8 cellular contexts compared by ENCODE assay signal in the genomic region with DNA sequence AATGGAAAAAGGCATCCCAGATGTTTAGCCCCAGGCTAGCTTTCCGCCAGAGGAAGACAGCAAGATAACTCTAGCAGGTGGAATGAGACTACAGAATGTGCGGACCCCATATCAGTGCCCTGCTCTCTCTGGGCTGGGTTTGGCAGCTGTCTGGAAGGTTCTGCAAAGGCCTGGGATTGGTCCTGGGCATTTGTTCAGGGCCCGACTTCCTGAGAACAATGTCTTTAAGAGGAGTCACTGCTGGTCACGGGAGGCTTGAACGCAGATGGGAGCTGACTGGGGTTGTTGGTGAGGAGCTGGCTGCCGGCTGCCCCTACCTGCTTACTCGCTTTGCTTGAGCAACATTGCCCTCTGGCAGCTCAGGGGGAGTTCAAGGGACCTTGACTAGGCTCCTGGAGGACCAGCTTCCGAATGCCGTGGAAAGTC.
DNase-seq lines count a peak whose midpoint lies in the region; ATAC-seq and TF ChIP-seq lines count a peak whose summit lies in the region.

No MANE protein-coding gene starts in this region.

- DNase-seq in H4 (ENCODE audit: low spot score) (peak; percentile 37), glomerular visceral epithelial cell (ENCODE audit: extremely low spot score) (peak; percentile 66), retina (peak; percentile 13), posterior vena cava (ENCODE audit: low spot score) (no peak), NCI-H2107 (lab: John Stamatoyannopoulos, UW) (no peak), GM13977 (ENCODE audit: low spot score) (no peak)

- no peak for TF ChIP-seq CTCF in GM13977 (IDR thresholded peaks at IDR 0.05; ENCODE audit: extremely low read depth, insufficient read depth, missing control alignments)

- in situ Hi-C loops in GM13977 (cut with MboI; ENCODE audit: low pct_unique_long_range_greater_than_20kb, low sequenced_read_pairs, unreplicated experiment) = no loop called here

- ATAC-seq in SK-N-SH treated with all-trans-retinoic acid at 6 μM for 48 hours (peak; percentile 43), GM21515 (IDR thresholded peaks at IDR 0.05; ENCODE audit: unreplicated experiment) (no peak)

- intact Hi-C loops in posterior vena cava (cut with DNase I) = loop anchor here in 1 of 2 donors (10.0 kb wide), 1 partner anchor 124 kb away; no protein-coding TSS in a partner anchor

TF ChIP-seq in SK-N-SH treated with all-trans-retinoic acid at 6 μM for 48 hours, 23 proteins besides CTCF, POLR2A, EP300 and RAD21:
- TF ChIP-seq OSR1 (CRISPR knock-in tag; IDR thresholded peaks at IDR 0.05) (no peak), ZC3H10 (CRISPR knock-in tag; IDR thresholded peaks at IDR 0.05) (no peak), ZNF8 (CRISPR knock-in tag; IDR thresholded peaks at IDR 0.05) (no peak), CSDC2 (CRISPR knock-in tag; IDR thresholded peaks at IDR 0.05) (no peak), ESRRG (CRISPR knock-in tag; IDR thresholded peaks at IDR 0.05) (no peak), ARNTL (CRISPR knock-in tag; IDR thresholded peaks at IDR 0.05; ENCODE audit: borderline replicate concordance, low read depth) (no peak), PPARA (CRISPR knock-in tag; IDR thresholded peaks at IDR 0.05; ENCODE audit: borderline replicate concordance) (no peak), TCF4 (CRISPR knock-in tag; IDR thresholded peaks at IDR 0.05; ENCODE audit: borderline replicate concordance) (no peak), BACH2 (CRISPR knock-in tag; IDR thresholded peaks at IDR 0.05; ENCODE audit: borderline replicate concordance) (no peak), GLIS3 (CRISPR knock-in tag; IDR thresholded peaks at IDR 0.05) (no peak), ZFP3 (CRISPR knock-in tag; IDR thresholded peaks at IDR 0.05) (no peak), ZNF70 (CRISPR knock-in tag; IDR thresholded peaks at IDR 0.05) (no peak)
- TF ChIP-seq, protein P1, sequence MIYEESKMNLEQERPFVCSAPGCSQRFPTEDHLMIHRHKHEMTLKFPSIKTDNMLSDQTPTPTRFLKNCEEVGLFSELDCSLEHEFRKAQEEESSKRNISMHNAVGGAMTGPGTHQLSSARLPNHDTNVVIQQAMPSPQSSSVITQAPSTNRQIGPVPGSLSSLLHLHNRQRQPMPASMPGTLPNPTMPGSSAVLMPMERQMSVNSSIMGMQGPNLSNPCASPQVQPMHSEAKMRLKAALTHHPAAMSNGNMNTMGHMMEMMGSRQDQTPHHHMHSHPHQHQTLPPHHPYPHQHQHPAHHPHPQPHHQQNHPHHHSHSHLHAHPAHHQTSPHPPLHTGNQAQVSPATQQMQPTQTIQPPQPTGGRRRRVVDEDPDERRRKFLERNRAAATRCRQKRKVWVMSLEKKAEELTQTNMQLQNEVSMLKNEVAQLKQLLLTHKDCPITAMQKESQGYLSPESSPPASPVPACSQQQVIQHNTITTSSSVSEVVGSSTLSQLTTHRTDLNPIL (CRISPR knock-in tag; IDR thresholded peaks at IDR 0.05; ENCODE audit: low read depth) = no peak
- TF ChIP-seq, protein P2, sequence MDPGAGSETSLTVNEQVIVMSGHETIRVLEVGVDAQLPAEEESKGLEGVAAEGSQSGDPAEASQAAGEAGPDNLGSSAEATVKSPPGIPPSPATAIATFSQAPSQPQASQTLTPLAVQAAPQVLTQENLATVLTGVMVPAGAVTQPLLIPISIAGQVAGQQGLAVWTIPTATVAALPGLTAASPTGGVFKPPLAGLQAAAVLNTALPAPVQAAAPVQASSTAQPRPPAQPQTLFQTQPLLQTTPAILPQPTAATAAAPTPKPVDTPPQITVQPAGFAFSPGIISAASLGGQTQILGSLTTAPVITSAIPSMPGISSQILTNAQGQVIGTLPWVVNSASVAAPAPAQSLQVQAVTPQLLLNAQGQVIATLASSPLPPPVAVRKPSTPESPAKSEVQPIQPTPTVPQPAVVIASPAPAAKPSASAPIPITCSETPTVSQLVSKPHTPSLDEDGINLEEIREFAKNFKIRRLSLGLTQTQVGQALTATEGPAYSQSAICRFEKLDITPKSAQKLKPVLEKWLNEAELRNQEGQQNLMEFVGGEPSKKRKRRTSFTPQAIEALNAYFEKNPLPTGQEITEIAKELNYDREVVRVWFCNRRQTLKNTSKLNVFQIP (CRISPR knock-in tag; IDR thresholded peaks at IDR 0.05; ENCODE audit: borderline replicate concordance, low read depth) = no peak
- TF ChIP-seq, protein P3, sequence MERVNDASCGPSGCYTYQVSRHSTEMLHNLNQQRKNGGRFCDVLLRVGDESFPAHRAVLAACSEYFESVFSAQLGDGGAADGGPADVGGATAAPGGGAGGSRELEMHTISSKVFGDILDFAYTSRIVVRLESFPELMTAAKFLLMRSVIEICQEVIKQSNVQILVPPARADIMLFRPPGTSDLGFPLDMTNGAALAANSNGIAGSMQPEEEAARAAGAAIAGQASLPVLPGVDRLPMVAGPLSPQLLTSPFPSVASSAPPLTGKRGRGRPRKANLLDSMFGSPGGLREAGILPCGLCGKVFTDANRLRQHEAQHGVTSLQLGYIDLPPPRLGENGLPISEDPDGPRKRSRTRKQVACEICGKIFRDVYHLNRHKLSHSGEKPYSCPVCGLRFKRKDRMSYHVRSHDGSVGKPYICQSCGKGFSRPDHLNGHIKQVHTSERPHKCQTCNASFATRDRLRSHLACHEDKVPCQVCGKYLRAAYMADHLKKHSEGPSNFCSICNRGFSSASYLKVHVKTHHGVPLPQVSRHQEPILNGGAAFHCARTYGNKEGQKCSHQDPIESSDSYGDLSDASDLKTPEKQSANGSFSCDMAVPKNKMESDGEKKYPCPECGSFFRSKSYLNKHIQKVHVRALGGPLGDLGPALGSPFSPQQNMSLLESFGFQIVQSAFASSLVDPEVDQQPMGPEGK (CRISPR knock-in tag; IDR thresholded peaks at IDR 0.05; ENCODE audit: borderline replicate concordance) = no peak
- TF ChIP-seq, protein P4, sequence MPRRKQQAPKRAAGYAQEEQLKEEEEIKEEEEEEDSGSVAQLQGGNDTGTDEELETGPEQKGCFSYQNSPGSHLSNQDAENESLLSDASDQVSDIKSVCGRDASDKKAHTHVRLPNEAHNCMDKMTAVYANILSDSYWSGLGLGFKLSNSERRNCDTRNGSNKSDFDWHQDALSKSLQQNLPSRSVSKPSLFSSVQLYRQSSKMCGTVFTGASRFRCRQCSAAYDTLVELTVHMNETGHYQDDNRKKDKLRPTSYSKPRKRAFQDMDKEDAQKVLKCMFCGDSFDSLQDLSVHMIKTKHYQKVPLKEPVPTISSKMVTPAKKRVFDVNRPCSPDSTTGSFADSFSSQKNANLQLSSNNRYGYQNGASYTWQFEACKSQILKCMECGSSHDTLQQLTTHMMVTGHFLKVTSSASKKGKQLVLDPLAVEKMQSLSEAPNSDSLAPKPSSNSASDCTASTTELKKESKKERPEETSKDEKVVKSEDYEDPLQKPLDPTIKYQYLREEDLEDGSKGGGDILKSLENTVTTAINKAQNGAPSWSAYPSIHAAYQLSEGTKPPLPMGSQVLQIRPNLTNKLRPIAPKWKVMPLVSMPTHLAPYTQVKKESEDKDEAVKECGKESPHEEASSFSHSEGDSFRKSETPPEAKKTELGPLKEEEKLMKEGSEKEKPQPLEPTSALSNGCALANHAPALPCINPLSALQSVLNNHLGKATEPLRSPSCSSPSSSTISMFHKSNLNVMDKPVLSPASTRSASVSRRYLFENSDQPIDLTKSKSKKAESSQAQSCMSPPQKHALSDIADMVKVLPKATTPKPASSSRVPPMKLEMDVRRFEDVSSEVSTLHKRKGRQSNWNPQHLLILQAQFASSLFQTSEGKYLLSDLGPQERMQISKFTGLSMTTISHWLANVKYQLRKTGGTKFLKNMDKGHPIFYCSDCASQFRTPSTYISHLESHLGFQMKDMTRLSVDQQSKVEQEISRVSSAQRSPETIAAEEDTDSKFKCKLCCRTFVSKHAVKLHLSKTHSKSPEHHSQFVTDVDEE (CRISPR knock-in tag; IDR thresholded peaks at IDR 0.05) = no peak

Comparison
In these comparisons a context has a peak if more than half of its experiments do, and no peak if none do; other contexts are left out.
1. DNase-seq: peak in H4 (single experiment), glomerular visceral epithelial cell (single experiment) and retina (single experiment); none in posterior vena cava (single experiment), NCI-H2107 (single experiment) and GM13977 (single experiment).